ENCODE assay signal across 8 cellular contexts in genomic region chr1:93304716-93305138, GRCh38. TPM values are rescaled to one million over a fixed set of nuclear protein-coding genes. Genes with fewer than 3 reads are reported as not detected.
DNase-seq lines count a peak whose midpoint lies in the region; ATAC-seq, FAIRE-seq and TF ChIP-seq lines count a peak whose summit lies in the region.

No MANE protein-coding gene starts in this region.

- H3K36me3 ChIP-seq in PC-9 (ENCODE audit: low read depth), result no peaks in the 10 kb centered on the region
- H3K36me3 ChIP-seq in right atrium auricular region, result no peaks in the 10 kb centered on the region
- no peaks in the 10 kb centered on the region for H3K36me3 ChIP-seq in small intestine (ENCODE audit: control insufficient read depth in 2 of 2, insufficient read depth in 2 of 2, low read length in 2 of 2)

- no peaks in the 10 kb centered on the region for H3K9me3 ChIP-seq in PC-9 (ENCODE audit: insufficient read depth, low read depth)
- no peaks in the 10 kb centered on the region for H3K9me3 ChIP-seq in right atrium auricular region
- no peaks in the 10 kb centered on the region for H3K9me3 ChIP-seq in small intestine (ENCODE audit: control insufficient read depth, low read depth)

- H3K4me2 ChIP-seq in PC-9, result no peak overlapping the region

- BruUV-seq in PC-9 (replicated peaks; lab: Mats Ljungman, UMichigan), result no TSS peak

- DNase-seq in GM10248 (ENCODE audit: extremely low spot score), result peak; percentile 45
- peak; percentile 63 for DNase-seq in Jurkat, Clone E6-1 (ENCODE audit: low read depth, low spot score)
- DNase-seq in PC-9, result peak; percentile 25 to 62
- DNase-seq in activated naive CD8-positive, alpha-beta T cell treated with anti-CD3 and anti-CD28 coated beads, Interleukin-2, amount 50 U/mL, for 16 hours (ENCODE audit: low read depth, low spot score), result peak; percentile 5
- DNase-seq in right atrium auricular region (ENCODE audit: low spot score), result no peak
- peak; percentile 70 for DNase-seq in small intestine

- CTCF ChIA-PET in GM10248 (lab: Yijun Ruan, JAX), result interaction anchor here (0.6 to 5.3 kb wide), 51 partner anchors 8 to 540 kb away, joined by 3 to 76 read pairs (median 4); partner anchors contain the start of genes DR1, FNBP1L and MTF2
- CTCF ChIA-PET in PC-9 (lab: Charles Lee), result interaction anchor here (0.6 to 1.6 kb wide), 9 partner anchors 35 to 560 kb away, joined by 3 to 16 read pairs (median 4); no protein-coding TSS in a partner anchor

- no peaks in the 10 kb centered on the region for H3F3A ChIP-seq in PC-9 (ENCODE audit: insufficient read depth, low read depth)

- FAIRE-seq in A204.1 (lab: Jason Lieb, UNC) (peak; percentile 94), small intestine (lab: Jason Lieb, UNC) (peak; percentile 89)

- H3K79me2 ChIP-seq in PC-9 (ENCODE audit: low read depth), result no peaks in the 10 kb centered on the region

- ATAC-seq in GM18519 (IDR thresholded peaks at IDR 0.05; ENCODE audit: low FRiP score, unreplicated experiment), result no peak

- POLR2A ChIA-PET in GM10248 (lab: Yijun Ruan, JAX) (no interaction called here), PC-9 (lab: Charles Lee; ENCODE audit: unreplicated experiment) (interaction anchor here (0.7 kb wide), 1 partner anchor 167 kb away, joined by 4 read pairs; no protein-coding TSS in a partner anchor)

- no peak overlapping the region for H3K27ac ChIP-seq in PC-9
- no peak overlapping the region for H3K27ac ChIP-seq in right atrium auricular region
- H3K27ac ChIP-seq in small intestine (ENCODE audit: low read depth in 1 of 2, low read length in 1 of 2), result no peak overlapping the region

- H4K20me1 ChIP-seq in PC-9 (ENCODE audit: insufficient read depth), result no peaks in the 10 kb centered on the region

- H3K4me1 ChIP-seq in PC-9 (replicated peaks; ENCODE audit: insufficient read depth) (no peaks in the 10 kb centered on the region), right atrium auricular region (no peaks in the 10 kb centered on the region), small intestine (ENCODE audit: control insufficient read depth in 2 of 2, insufficient read depth in 1 of 2, low read depth in 1 of 2, low read length in 1 of 2) (no peaks in the 10 kb centered on the region)

- no peaks in the 10 kb centered on the region for H3K27me3 ChIP-seq in PC-9 (ENCODE audit: insufficient read depth, low read depth)
- H3K27me3 ChIP-seq in right atrium auricular region, result no peaks in the 10 kb centered on the region
- no peaks in the 10 kb centered on the region for H3K27me3 ChIP-seq in small intestine (ENCODE audit: control insufficient read depth in 2 of 2, insufficient read depth in 2 of 2, low read length in 2 of 2)

- H3K4me3 ChIP-seq in Jurkat, Clone E6-1 (ENCODE audit: low read length), result no peak overlapping the region
- H3K4me3 ChIP-seq in PC-9, result no peak overlapping the region
- no peak overlapping the region for H3K4me3 ChIP-seq in right atrium auricular region
- no peak overlapping the region for H3K4me3 ChIP-seq in small intestine (ENCODE audit: low read depth in 1 of 2, low read length in 2 of 2)

- intact Hi-C loops in PC-9 (cut with micrococcal nuclease; ENCODE audit: unreplicated experiment), result loop anchor here (1.0 to 2.0 kb wide), 2 partner anchors 42 to 132 kb away; no protein-coding TSS in a partner anchor

- TF ChIP-seq CTCF in GM10248 (IDR thresholded peaks at IDR 0.05; ENCODE audit: control extremely low read depth, extremely low read depth, low read depth, missing control alignments), result peak; percentile 82
- peak; percentile 99 for TF ChIP-seq CTCF in PC-9 (conservative IDR thresholded peaks at IDR 0.05)
- TF ChIP-seq CTCF in right atrium auricular region (IDR thresholded peaks at IDR 0.05), result peak; percentile 75 to 90

- H3K9me2 ChIP-seq in PC-9 (ENCODE audit: insufficient read depth), result no peaks in the 10 kb centered on the region

- no peak overlapping the region for H2AFZ ChIP-seq in PC-9

- WGBS in small intestine, 3 donors, result 30 to 32% (median 31%) methylated on average over 2 of the region's 2 CpGs

RNA-seq across cellular contexts. Expression of gene DR1, which starts 41.0 kb away (rescaled TPM):
- polyA plus RNA-seq in Jurkat, Clone E6-1 (2012; ENCODE audit: insufficient read depth, insufficient read length), result 49.7 TPM
- total RNA-seq in PC-9 (2021) (33.6 and 37.8 TPM in 2 replicates), right atrium auricular region (10 to 100 TPM; 19.3 to 28.9 TPM)
- 10 to 100 TPM; 10.3 to 16.8 (median 15.1) TPM for polyA plus RNA-seq in small intestine
